ENCODE assay signal across 27 cellular contexts in genomic region chr18:36526611-36527010, GRCh38.
"Had no signal": no experiment of that assay in that cellular context is flagged by ENCODE, and none has a peak within 500 bp of the region (broad histone marks: within the 10 kb centered on the region; RNA-seq: fewer than 3 reads in every experiment).

No MANE protein-coding gene starts in this region.

- DNase-seq: natural killer cell; occipital lobe; ovary; psoas muscle; right cardiac atrium; right lobe of liver; sigmoid colon; small intestine; stimulated activated CD4-positive, alpha-beta T cell treated with anti-CD3 and anti-CD28 coated beads, Interleukin-15, amount 100 ng/mL, for 24 hours; stimulated activated CD4-positive, alpha-beta T cell treated with anti-CD3 and anti-CD28 coated beads, Interleukin-2, amount 100 ng/mL, for 24 hours; stimulated activated CD4-positive, alpha-beta T cell treated with anti-CD3 and anti-CD28 coated beads, Interleukin-2, amount 100 ng/mL, for 48 hours; stimulated activated CD4-positive, alpha-beta T cell treated with anti-CD3 and anti-CD28 coated beads, Interleukin-4, amount 100 ng/mL, for 24 hours; stimulated activated naive B cell treated with anti-CD40 and anti-IgM and Interleukin-4, amounts not matched to agents 10 μg/mL and 1 μg/mL and 100 μg/mL, for 72 hours; stimulated activated naive CD4-positive, alpha-beta T cell treated with Interleukin-2 at 50 U/mL for 16 hours; stomach; testis; tibial artery; transverse colon; upper lobe of left lung had no signal

- H3K27ac ChIP-seq: neural progenitor cell, ovary, parathyroid adenoma, psoas muscle, right lobe of liver, sigmoid colon, stomach, testis, tibial artery, transverse colon, upper lobe of left lung, vagina had no signal

- H3K4me1 Mint-ChIP-seq: stimulated activated naive B cell treated with anti-CD40 and anti-IgM and Interleukin-4, amounts not matched to agents 10 μg/mL and 1 μg/mL and 100 μg/mL, for 72 hours had no signal

- ATAC-seq: natural killer cell; psoas muscle; right cardiac atrium; right lobe of liver; stimulated activated effector memory CD8-positive, alpha-beta T cell treated with anti-CD3 and anti-CD28 coated beads, Interleukin-12 subunit alpha, Interleukin-12 subunit beta, amount 100 ng/mL, for 72 hours; stimulated activated naive B cell treated with anti-CD40 and anti-IgM and Interleukin-4, amounts not matched to agents 10 μg/mL and 1 μg/mL and 100 μg/mL, for 72 hours had no signal

- H3K4me2 ChIP-seq: neural progenitor cell had no signal

- H3K27me3 ChIP-seq: neural progenitor cell, ovary, right lobe of liver, sigmoid colon, stomach, testis, tibial artery, transverse colon, upper lobe of left lung, vagina had no signal

- FAIRE-seq: small intestine, urothelium cell line had no signal

- H3K27me3 Mint-ChIP-seq: progenitor cell of endocrine pancreas had no signal

- H3K4me1 ChIP-seq: parathyroid adenoma, psoas muscle, right lobe of liver, sigmoid colon, stomach, testis, transverse colon, upper lobe of left lung, vagina had no signal

- H3K9ac ChIP-seq: neural progenitor cell, parathyroid adenoma had no signal

- H3K36me3 Mint-ChIP-seq: natural killer cell; stimulated activated effector memory CD8-positive, alpha-beta T cell treated with anti-CD3 and anti-CD28 coated beads, Interleukin-12 subunit alpha, Interleukin-12 subunit beta, amount 100 ng/mL, for 72 hours; stimulated activated naive B cell treated with anti-CD40 and anti-IgM and Interleukin-4, amounts not matched to agents 10 μg/mL and 1 μg/mL and 100 μg/mL, for 72 hours had no signal

- H3K36me3 ChIP-seq: neural progenitor cell, ovary, right lobe of liver, sigmoid colon, stomach, tibial artery, transverse colon, upper lobe of left lung, vagina had no signal

- H3K9me3 Mint-ChIP-seq: natural killer cell; nephron; stimulated activated effector memory CD8-positive, alpha-beta T cell treated with anti-CD3 and anti-CD28 coated beads, Interleukin-12 subunit alpha, Interleukin-12 subunit beta, amount 100 ng/mL, for 72 hours; stimulated activated naive CD8-positive, alpha-beta T cell treated with anti-CD3 and anti-CD28 coated beads, Interleukin-15, Interleukin-2, amounts not matched to agents 100 ng/mL and 50 ng/mL, for 24 hours had no signal

- H2AFZ ChIP-seq: neural progenitor cell, parathyroid adenoma had no signal

- H3K9me3 ChIP-seq: ovary, psoas muscle, right lobe of liver, sigmoid colon, stomach, testis, tibial artery, transverse colon, upper lobe of left lung, vagina had no signal

- H3K79me2 ChIP-seq: parathyroid adenoma had no signal

- H3K27ac Mint-ChIP-seq: natural killer cell; nephron; neural progenitor cell; progenitor cell of endocrine pancreas; stimulated activated effector memory CD8-positive, alpha-beta T cell treated with anti-CD3 and anti-CD28 coated beads, Interleukin-12 subunit alpha, Interleukin-12 subunit beta, amount 100 ng/mL, for 72 hours; stimulated activated naive B cell treated with anti-CD40 and anti-IgM and Interleukin-4, amounts not matched to agents 10 μg/mL and 1 μg/mL and 100 μg/mL, for 72 hours; stimulated activated naive CD8-positive, alpha-beta T cell treated with anti-CD3 and anti-CD28 coated beads, Interleukin-15, Interleukin-2, amounts not matched to agents 100 ng/mL and 50 ng/mL, for 24 hours had no signal

- H3K4me3 Mint-ChIP-seq: natural killer cell; nephron; neural progenitor cell; stimulated activated effector memory CD8-positive, alpha-beta T cell treated with anti-CD3 and anti-CD28 coated beads, Interleukin-12 subunit alpha, Interleukin-12 subunit beta, amount 100 ng/mL, for 72 hours; stimulated activated naive B cell treated with anti-CD40 and anti-IgM and Interleukin-4, amounts not matched to agents 10 μg/mL and 1 μg/mL and 100 μg/mL, for 72 hours; stimulated activated naive CD8-positive, alpha-beta T cell treated with anti-CD3 and anti-CD28 coated beads, Interleukin-15, Interleukin-2, amounts not matched to agents 100 ng/mL and 50 ng/mL, for 24 hours had no signal

- H3K4me3 ChIP-seq: neural progenitor cell, ovary, psoas muscle, right lobe of liver, sigmoid colon, stomach, testis, tibial artery, transverse colon, upper lobe of left lung, vagina had no signal
